ENCODE assay signal across 16 cellular contexts in genomic region chr20:53804920-53805894, GRCh38.
DNase-seq lines count a peak whose midpoint lies in the region; ATAC-seq, FAIRE-seq and TF ChIP-seq lines count a peak whose summit lies in the region.
"Had no signal": no experiment of that assay in that cellular context is flagged by ENCODE, and none has a peak within 500 bp of the region (broad histone marks: within the 10 kb centered on the region; RNA-seq: fewer than 3 reads in every experiment).

No MANE protein-coding gene starts in this region.

- no peaks in the 10 kb centered on the region for H4K20me1 ChIP-seq in astrocyte (ENCODE audit: insufficient read depth, low read length)
- H4K20me1 ChIP-seq in HepG2 (ENCODE audit: insufficient read depth, low read length) = no peaks in the 10 kb centered on the region

- H3K4me1 ChIP-seq in breast epithelium = no peaks in the 10 kb centered on the region
- H3K4me1 ChIP-seq in astrocyte (ENCODE audit: insufficient read depth, low read length) = peaks cover 9% of the 10 kb centered on the region
- peaks cover 62% of the 10 kb centered on the region for H3K4me1 ChIP-seq in HepG2 (ENCODE audit: insufficient read depth, low read length)

- H3K79me2 ChIP-seq in astrocyte (ENCODE audit: insufficient read depth, low read length) (no peaks in the 10 kb centered on the region), HepG2 (ENCODE audit: insufficient read depth, low read length) (no peaks in the 10 kb centered on the region)

- TF ChIP-seq CTCF in MCF 10A (IDR thresholded peaks at IDR 0.05; ENCODE audit: unreplicated experiment) (no peak), breast epithelium (IDR thresholded peaks at IDR 0.05) (no peak), astrocyte (IDR thresholded peaks at IDR 0.05; ENCODE audit: insufficient read depth, low read depth, low read length) (no peak), HepG2 (CRISPR knock-in tag; IDR thresholded peaks at IDR 0.05) (no peak)

- H3K27me3 ChIP-seq in breast epithelium (no peaks in the 10 kb centered on the region), astrocyte (ENCODE audit: insufficient read depth, low read length) (no peaks in the 10 kb centered on the region), HepG2 (ENCODE audit: control insufficient read depth in 1 of 2, insufficient read depth in 2 of 2, low read length in 2 of 2) (no peaks in the 10 kb centered on the region)
- H3K27me3 ChIP-seq: pancreas had no signal

- CTCF ChIA-PET in MCF 10A (lab: Yijun Ruan, JAX) (interaction anchor here (0.6 to 2.5 kb wide), 7 partner anchors 8 to 1613 kb away, joined by 3 to 7 read pairs (median 3); partner anchors contain the start of gene ZFP64), HepG2 (lab: Yijun Ruan, JAX; ENCODE audit: low intra/inter-chr PET ratio, low total read pairs) (no interaction called here)

- H3K36me3 ChIP-seq in breast epithelium (no peaks in the 10 kb centered on the region), astrocyte (ENCODE audit: insufficient read depth, low read length) (no peaks in the 10 kb centered on the region), HepG2 (replicated peaks in 1 of 2; ENCODE audit: control insufficient read depth in 1 of 2, insufficient read depth in 2 of 2, low read length in 2 of 2) (no peaks in the 10 kb centered on the region)
- H3K36me3 ChIP-seq: pancreas had no signal

- H2AFZ ChIP-seq in astrocyte (ENCODE audit: low read depth, low read length) = no peak overlapping the region
- H2AFZ ChIP-seq in HepG2 (ENCODE audit: low read length) = peak overlapping the region; percentile 28

- H3K4me3 Mint-ChIP-seq in MCF 10A (ENCODE audit: unreplicated experiment) (peak overlapping the region; percentile 19), astrocyte (ENCODE audit: unreplicated experiment) (no peak overlapping the region)
- no peak overlapping the region for H3K4me3 Mint-ChIP-seq in stimulated activated naive B cell treated with anti-CD40 and anti-IgM and Interleukin-4, amounts not matched to agents 10 μg/mL and 1 μg/mL and 100 μg/mL, for 72 hours
- H3K4me3 Mint-ChIP-seq: activated CD4-positive, alpha-beta T cell treated with anti-CD3 and anti-CD28 coated beads, Interleukin-2, amount 10 ng/mL, durations not matched to agents 7 days and 5 days had no signal

- POLR2A ChIA-PET in MCF 10A (lab: Yijun Ruan, JAX) = interaction anchor here (0.5 to 2.9 kb wide), 26 partner anchors 12 to 267 kb away, joined by 3 to 27 read pairs (median 6); no protein-coding TSS in a partner anchor
- POLR2A ChIA-PET in HepG2 (lab: Yijun Ruan, JAX) = interaction anchor here (1.0 to 1.7 kb wide), 3 partner anchors 36 to 67 kb away, joined by 4 to 6 read pairs (median 4); no protein-coding TSS in a partner anchor

- H3K4me3 ChIP-seq in breast epithelium (no peak overlapping the region), astrocyte (ENCODE audit: insufficient read depth, low read depth, low read length) (no peak overlapping the region), HepG2 (replicated peaks in 1 of 3; ENCODE audit: insufficient read depth in 1 of 3, low read depth in 2 of 3, low read length in 3 of 3) (no peak overlapping the region)
- H3K4me3 ChIP-seq: coronary artery, pancreas had no signal

- no peak for TF ChIP-seq RAD21 in HepG2 (CRISPR knock-in tag; IDR thresholded peaks at IDR 0.05)

- H3K27me3 Mint-ChIP-seq in MCF 10A (ENCODE audit: insufficient read depth, unreplicated experiment) (no peaks in the 10 kb centered on the region), astrocyte (ENCODE audit: low read depth, unreplicated experiment) (no peaks in the 10 kb centered on the region)
- no peaks in the 10 kb centered on the region for H3K27me3 Mint-ChIP-seq in stimulated activated naive B cell treated with anti-CD40 and anti-IgM and Interleukin-4, amounts not matched to agents 10 μg/mL and 1 μg/mL and 100 μg/mL, for 72 hours
- H3K27me3 Mint-ChIP-seq: activated CD4-positive, alpha-beta T cell treated with anti-CD3 and anti-CD28 coated beads, Interleukin-2, amount 10 ng/mL, durations not matched to agents 7 days and 5 days had no signal

- WGBS in HepG2 (ENCODE audit: low lambda C conversion rate) = 42% methylated on average over 8 of the region's 8 CpGs

- TF ChIP-seq POLR2A in breast epithelium (IDR thresholded peaks at IDR 0.05) = no peak
- no peak for TF ChIP-seq POLR2A in HepG2 (IDR thresholded peaks at IDR 0.05; ENCODE audit: insufficient read depth in 1 of 2, low read depth in 2 of 2, low read length in 2 of 2)

- peak overlapping the region; percentile 86 for H3K27ac Mint-ChIP-seq in MCF 10A (ENCODE audit: low read depth, unreplicated experiment)
- H3K27ac Mint-ChIP-seq in astrocyte (ENCODE audit: unreplicated experiment) = no peak overlapping the region
- no peak overlapping the region for H3K27ac Mint-ChIP-seq in stimulated activated naive B cell treated with anti-CD40 and anti-IgM and Interleukin-4, amounts not matched to agents 10 μg/mL and 1 μg/mL and 100 μg/mL, for 72 hours
- H3K27ac Mint-ChIP-seq: activated CD4-positive, alpha-beta T cell treated with anti-CD3 and anti-CD28 coated beads, Interleukin-2, amount 10 ng/mL, durations not matched to agents 7 days and 5 days had no signal

- H3K9ac ChIP-seq in astrocyte (ENCODE audit: low read length) = peak overlapping the region; percentile 67
- H3K9ac ChIP-seq in HepG2 (ENCODE audit: insufficient read depth, low read depth, low read length) = no peak overlapping the region

- FAIRE-seq in astrocyte (lab: Jason Lieb, UNC) (no peak), HepG2 (lab: Jason Lieb, UNC) (no peak)
- FAIRE-seq: GM19239, pancreas had no signal

- H3K9me3 ChIP-seq in breast epithelium = no peaks in the 10 kb centered on the region
- H3K9me3 ChIP-seq in astrocyte (ENCODE audit: insufficient read depth, low read depth, low read length) = no peaks in the 10 kb centered on the region
- no peaks in the 10 kb centered on the region for H3K9me3 ChIP-seq in HepG2 (ENCODE audit: low read length)
- H3K9me3 ChIP-seq: pancreas had no signal

- H3K9me3 Mint-ChIP-seq in MCF 10A (ENCODE audit: unreplicated experiment) (no peaks in the 10 kb centered on the region), astrocyte (ENCODE audit: unreplicated experiment) (no peaks in the 10 kb centered on the region)
- H3K9me3 Mint-ChIP-seq in stimulated activated naive B cell treated with anti-CD40 and anti-IgM and Interleukin-4, amounts not matched to agents 10 μg/mL and 1 μg/mL and 100 μg/mL, for 72 hours = no peaks in the 10 kb centered on the region
- H3K9me3 Mint-ChIP-seq: activated CD4-positive, alpha-beta T cell treated with anti-CD3 and anti-CD28 coated beads, Interleukin-2, amount 10 ng/mL, durations not matched to agents 7 days and 5 days had no signal

- intact Hi-C loops in MCF 10A (cut with micrococcal nuclease) (no loop called here), breast epithelium (cut with DNase I; ENCODE audit: low total_unique reads) (no loop called here), HepG2 (cut with micrococcal nuclease; ENCODE audit: unreplicated experiment) (loop anchor here (5.0 kb wide), 1 partner anchor 112 kb away; no protein-coding TSS in a partner anchor)

- H3K4me1 Mint-ChIP-seq in MCF 10A (ENCODE audit: insufficient read depth, unreplicated experiment) (peaks cover 25% of the 10 kb centered on the region), astrocyte (ENCODE audit: low read depth, unreplicated experiment) (peaks cover 1% of the 10 kb centered on the region)
- peaks cover 0 to 5% of the 10 kb centered on the region in 2 donors for H3K4me1 Mint-ChIP-seq in stimulated activated naive B cell treated with anti-CD40 and anti-IgM and Interleukin-4, amounts not matched to agents 10 μg/mL and 1 μg/mL and 100 μg/mL, for 72 hours

- TF ChIP-seq EP300 in HepG2 (IDR thresholded peaks at IDR 0.05; ENCODE audit: low read depth in 2 of 2, low read length in 2 of 2) (no peak), HepG2 (CRISPR knock-in tag; IDR thresholded peaks at IDR 0.05; ENCODE audit: borderline replicate concordance) (no peak)

- H3K27ac ChIP-seq in breast epithelium = no peak overlapping the region
- H3K27ac ChIP-seq in astrocyte (ENCODE audit: low read depth, low read length) = peak overlapping the region; percentile 65
- peak overlapping the region; percentile 10 for H3K27ac ChIP-seq in HepG2 (ENCODE audit: extremely low read length, insufficient read depth, low read length)
- H3K27ac ChIP-seq: coronary artery, pancreas had no signal

- BruUV-seq in MCF 10A (replicated peaks; lab: Mats Ljungman, UMichigan) (no TSS peak), HepG2 (replicated peaks; lab: Mats Ljungman, UMichigan) (no TSS peak)

- ATAC-seq in HepG2 (peak; percentile 11; the same call in 1 of the 3 replicates), GM21825 (IDR thresholded peaks at IDR 0.05; ENCODE audit: unreplicated experiment) (no peak)
- ATAC-seq in stimulated activated naive B cell treated with anti-CD40 and anti-IgM and Interleukin-4, amounts not matched to agents 10 μg/mL and 1 μg/mL and 100 μg/mL, for 72 hours (replicated peaks) = no peak
- ATAC-seq: pancreas had no signal

- in situ Hi-C loops in HepG2 (cut with HindIII; ENCODE audit: extremely low pct_ligation_motif_present, low pct_unique_long_range_greater_than_20kb) = no loop called here

- peak overlapping the region; percentile 15 for H3K4me2 ChIP-seq in astrocyte (ENCODE audit: low read length)
- peak overlapping the region; percentile 24; the same call in 1 of the 2 replicates for H3K4me2 ChIP-seq in HepG2 (ENCODE audit: low read depth, low read length)

- DNase-seq in MCF 10A (ENCODE audit: unreplicated experiment) (peak; percentile 45), breast epithelium (ENCODE audit: low spot score in 2 of 2) (no peak), astrocyte (ENCODE audit: low read depth) (no peak), HepG2 (ENCODE audit: low spot score) (no peak), NCI-H1105 treated with DMSO at 0.1 percent for 48 hours (lab: John Stamatoyannopoulos, UW) (no peak), cortex of kidney (lab: John Stamatoyannopoulos, UW) (no peak)
- DNase-seq in stimulated activated naive B cell treated with anti-CD40 and anti-IgM and Interleukin-4, amounts not matched to agents 10 μg/mL and 1 μg/mL and 100 μg/mL, for 72 hours = no peak
- DNase-seq: activated CD4-positive, alpha-beta T cell treated with anti-CD3 and anti-CD28 coated beads, Interleukin-2, amount 10 ng/mL, durations not matched to agents 7 days and 5 days; GF-D8; kidney glomerular epithelial cell; NCI-H2107; pancreas; SIG-M5 had no signal

- H3K36me3 Mint-ChIP-seq in MCF 10A (ENCODE audit: insufficient read depth, unreplicated experiment) (no peaks in the 10 kb centered on the region), astrocyte (ENCODE audit: low read depth, unreplicated experiment) (no peaks in the 10 kb centered on the region)
- H3K36me3 Mint-ChIP-seq in stimulated activated naive B cell treated with anti-CD40 and anti-IgM and Interleukin-4, amounts not matched to agents 10 μg/mL and 1 μg/mL and 100 μg/mL, for 72 hours = no peaks in the 10 kb centered on the region

TF ChIP-seq in HepG2, 621 proteins besides CTCF, POLR2A, EP300 and RAD21 (continues in another document):
- TF ChIP-seq MXD4 (CRISPR knock-in tag; IDR thresholded peaks at IDR 0.05) (no peak), EEA1 (CRISPR knock-in tag; IDR thresholded peaks at IDR 0.05; ENCODE audit: borderline replicate concordance) (no peak), SMAD9 (CRISPR knock-in tag; IDR thresholded peaks at IDR 0.05) (0 out of 2 replicates have a peak, but pooled peaks have one; percentile 35), SALL1 (CRISPR knock-in tag; IDR thresholded peaks at IDR 0.05) (peak; percentile 30), ZNF354B (CRISPR knock-in tag; IDR thresholded peaks at IDR 0.05) (no peak)

Comparison
In these comparisons a context has a peak if more than half of its experiments do, and no peak if none do; other contexts are left out.
1. H3K27ac ChIP-seq: peak in astrocyte (single experiment) and HepG2 (single experiment); none in breast epithelium (0 of 2).